In genomic region chr1:182198006-182198605, GRCh38 we compare ENCODE assay signal across 1 cellular context.
TF ChIP-seq lines count a peak whose summit lies in the region.

No MANE protein-coding gene starts in this region.

TF ChIP-seq in SK-N-SH, 30 proteins besides CTCF, POLR2A, EP300 and RAD21 (continued from another document):
- no peak for TF ChIP-seq REST (IDR thresholded peaks at IDR 0.05; ENCODE audit: low read depth, low read length)
- TF ChIP-seq JUND (IDR thresholded peaks at IDR 0.05), result no peak
